In genomic region chr2:98455494-98455976, GRCh38 we compare ENCODE assay signal across 1 cellular context.
TF ChIP-seq lines count a peak whose summit lies in the region.

No MANE protein-coding gene starts in this region.

TF ChIP-seq in GM12878, 131 proteins besides CTCF, POLR2A, EP300 and RAD21 (continued from another document and continues in another):
- no peak for TF ChIP-seq PRDM15 (CRISPR knock-in tag; IDR thresholded peaks at IDR 0.05)
- no peak for TF ChIP-seq RCOR1 (conservative IDR thresholded peaks at IDR 0.05; ENCODE audit: low read depth, low read length)
- TF ChIP-seq RBBP5 (conservative IDR thresholded peaks at IDR 0.05), result no peak
- no peak for TF ChIP-seq ZNF274 (IDR thresholded peaks at IDR 0.05; ENCODE audit: insufficient read depth, insufficient read length)
- TF ChIP-seq KAT2A (conservative IDR thresholded peaks at IDR 0.05; ENCODE audit: control insufficient read depth, low read depth, low read length), result no peak
- TF ChIP-seq BHLHE40 (IDR thresholded peaks at IDR 0.05; ENCODE audit: borderline replicate concordance in 1 of 2, low read depth in 2 of 2, low read length in 1 of 2), result peak in 1 of 2 experiments; percentile 19; a peak in 1 of 4 replicates
- peak; percentile 84 for TF ChIP-seq MEF2B (IDR thresholded peaks at IDR 0.05; ENCODE audit: partially characterized antibody, poor library complexity, severe bottlenecking)
- no peak for TF ChIP-seq ZBTB4 (CRISPR knock-in tag; IDR thresholded peaks at IDR 0.05)
- TF ChIP-seq MYC (IDR thresholded peaks at IDR 0.05; ENCODE audit: insufficient read depth, insufficient read length, insufficient replicate concordance, low read length, severe bottlenecking), result no peak
- TF ChIP-seq BACH1 (IDR thresholded peaks at IDR 0.05; ENCODE audit: borderline replicate concordance), result 0 out of 2 replicates have a peak, but pooled peaks have one; percentile 42
- TF ChIP-seq PKNOX1 (IDR thresholded peaks at IDR 0.05), result no peak
- no peak for TF ChIP-seq E2F8 (IDR thresholded peaks at IDR 0.05; ENCODE audit: low read depth, partially characterized antibody)
- TF ChIP-seq ZBTB40 (IDR thresholded peaks at IDR 0.05; ENCODE audit: borderline replicate concordance), result no peak
- TF ChIP-seq NFIC (IDR thresholded peaks at IDR 0.05; ENCODE audit: low read depth, low read length), result no peak
- no peak for TF ChIP-seq CUX1 (IDR thresholded peaks at IDR 0.05; ENCODE audit: insufficient replicate concordance, low read depth, low read length)
- TF ChIP-seq CBX3 (IDR thresholded peaks at IDR 0.05; ENCODE audit: borderline replicate concordance, low read depth), result no peak
- peak; percentile 60; the same call in 1 of the 2 replicates for TF ChIP-seq POLR2AphosphoS5 (IDR thresholded peaks at IDR 0.05; ENCODE audit: low read length)
- TF ChIP-seq SMC3 (IDR thresholded peaks at IDR 0.05; ENCODE audit: borderline replicate concordance, low read length), result no peak
- TF ChIP-seq POLR2AphosphoS2 (IDR thresholded peaks at IDR 0.05; ENCODE audit: low read depth, low read length), result no peak
- TF ChIP-seq BCL11A (IDR thresholded peaks at IDR 0.05; ENCODE audit: low read depth, low read length), result no peak
- no peak for TF ChIP-seq FOXM1 (IDR thresholded peaks at IDR 0.05; ENCODE audit: low read depth, low read length)
- no peak for TF ChIP-seq ELK1 (IDR thresholded peaks at IDR 0.05; ENCODE audit: low read depth, low read length)
- TF ChIP-seq ZNF217 (IDR thresholded peaks at IDR 0.05), result no peak
- TF ChIP-seq STAT1 (conservative IDR thresholded peaks at IDR 0.05), result no peak
- no peak for TF ChIP-seq RAD51 (IDR thresholded peaks at IDR 0.05)
- TF ChIP-seq HCFC1 (IDR thresholded peaks at IDR 0.05; ENCODE audit: low read length), result no peak
- TF ChIP-seq CREB1 (IDR thresholded peaks at IDR 0.05; ENCODE audit: low read depth), result no peak
- TF ChIP-seq RUNX3 (IDR thresholded peaks at IDR 0.05; ENCODE audit: low read length), result no peak
